ENCODE assay signal across 8 cellular contexts in the genomic region with DNA sequence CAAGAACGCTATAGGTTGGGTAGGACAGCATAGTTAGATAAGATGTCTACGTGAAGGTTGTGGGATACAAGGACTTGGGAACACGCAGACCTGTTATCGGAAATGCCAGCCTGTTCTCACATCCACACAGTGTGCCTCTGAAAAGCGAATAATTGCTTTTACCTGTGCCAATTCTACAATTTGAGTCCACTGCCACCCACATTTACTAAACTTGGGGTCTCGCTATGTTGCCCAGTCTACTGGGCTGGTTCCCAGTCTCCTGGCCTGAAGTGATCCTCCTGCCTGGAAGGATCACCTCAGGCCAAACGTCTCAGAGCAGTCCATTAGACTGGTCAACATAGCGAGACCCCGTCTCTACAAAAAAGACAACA.
A peak's percentile ranks its signal among the peaks of the same experiment; 100 is the strongest.
DNase-seq lines count a peak whose midpoint lies in the region; ATAC-seq and TF ChIP-seq lines count a peak whose summit lies in the region.

No MANE protein-coding gene starts in this region.

- no peaks in the 10 kb centered on the region for H3K9me3 ChIP-seq in SU-DHL-6 (ENCODE audit: insufficient read depth, low read length)

- H3K27me3 ChIP-seq in SU-DHL-6 (ENCODE audit: low read length) = no peaks in the 10 kb centered on the region

- H3K79me2 ChIP-seq in SU-DHL-6 (ENCODE audit: insufficient read depth, low read length) = peaks cover 38% of the 10 kb centered on the region

- H3K9me2 ChIP-seq in SU-DHL-6 (replicated peaks; ENCODE audit: insufficient read depth, low read length) = no peaks in the 10 kb centered on the region

- H3K4me3 ChIP-seq in GM12875 (ENCODE audit: low read depth, low read length) (peak overlapping the region; percentile 80), SU-DHL-6 (ENCODE audit: insufficient read depth, low read length, poor library complexity, severe bottlenecking) (peak overlapping the region; percentile 73), fibroblast of mammary gland (ENCODE audit: control insufficient read depth, low read depth, low read length) (peak overlapping the region; percentile 95), retinal pigment epithelial cell (ENCODE audit: low read length) (peak overlapping the region; percentile 94)

- DNase-seq in fibroblast of mammary gland (ENCODE audit: low read depth) = no peak
- no peak for DNase-seq in retinal pigment epithelial cell (ENCODE audit: low read depth)
- DNase-seq in T-helper 9 cell = no peak
- no peak for DNase-seq in MV-4-11 (lab: John Stamatoyannopoulos, UW)

- peak overlapping the region; percentile 80 for H3K27ac ChIP-seq in SU-DHL-6 (ENCODE audit: low read depth, low read length)

- H3K4me2 ChIP-seq in SU-DHL-6 (ENCODE audit: low read depth, low read length, poor library complexity, severe bottlenecking) = peak overlapping the region; percentile 70

- H3F3A ChIP-seq in SU-DHL-6 (ENCODE audit: insufficient read depth) = 0 out of 2 replicates have a peak, but pooled peaks cover 7% of the 10 kb centered on the region

- TF ChIP-seq CTCF in GM12875 (IDR thresholded peaks at IDR 0.05; ENCODE audit: borderline replicate concordance, insufficient read depth, low read depth, low read length) (no peak), SU-DHL-6 (IDR thresholded peaks at IDR 0.05; ENCODE audit: insufficient read depth, low read length, poor library complexity, severe bottlenecking) (no peak), fibroblast of mammary gland (conservative IDR thresholded peaks at IDR 0.05; ENCODE audit: control insufficient read depth, insufficient read depth, low read depth, low read length) (no peak), retinal pigment epithelial cell (conservative IDR thresholded peaks at IDR 0.05; ENCODE audit: low read depth, low read length) (no peak)

- peak overlapping the region; percentile 87 for H2AFZ ChIP-seq in SU-DHL-6 (ENCODE audit: low read depth, low read length, severe bottlenecking)

- H3K36me3 ChIP-seq in SU-DHL-6 (ENCODE audit: low read length) = no peaks in the 10 kb centered on the region

- ATAC-seq in GM18867 (IDR thresholded peaks at IDR 0.05; ENCODE audit: unreplicated experiment) (no peak), GM19467 (IDR thresholded peaks at IDR 0.05; ENCODE audit: unreplicated experiment) (no peak)

- peak overlapping the region; percentile 79 for H3K9ac ChIP-seq in SU-DHL-6 (ENCODE audit: low read length)

- peaks cover 5% of the 10 kb centered on the region; the same call in 1 of the 2 replicates for H4K20me1 ChIP-seq in SU-DHL-6 (ENCODE audit: low read depth, low read length)
